Comparison of ENCODE assay signal across 8 cellular contexts in the genomic region with DNA sequence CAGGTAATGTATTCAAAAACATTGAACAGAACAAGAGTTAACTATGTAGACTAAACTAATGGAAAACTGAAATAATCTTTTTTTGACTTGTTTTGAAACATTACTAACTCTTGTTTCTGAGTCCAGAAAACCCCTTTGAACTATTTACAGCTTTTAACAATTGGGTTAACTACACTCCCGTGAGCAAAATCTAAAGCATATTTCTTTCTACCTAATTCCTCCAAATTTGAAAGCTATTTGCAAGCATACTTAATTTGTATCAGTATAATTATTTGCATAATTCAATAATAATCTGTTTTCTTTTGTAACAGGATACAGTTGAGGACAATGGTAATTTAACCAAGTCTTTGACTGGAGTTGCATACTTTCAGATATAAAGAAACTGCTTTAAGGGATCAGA.
"Had no signal": no experiment of that assay in that cellular context is flagged by ENCODE, and none has a peak within 500 bp of the region (broad histone marks: within the 10 kb centered on the region; RNA-seq: fewer than 3 reads in every experiment).

No MANE protein-coding gene starts in this region.

- H3K36me3 Mint-ChIP-seq: IgD-negative memory B cell had no signal

- H3K27ac Mint-ChIP-seq: IgD-negative memory B cell had no signal

- H3K4me3 Mint-ChIP-seq: IgD-negative memory B cell had no signal

- ATAC-seq: HepG2, K562 had no signal

- FAIRE-seq: HepG2, HTR-8/SVneo, K562 had no signal

- H3K9me3 Mint-ChIP-seq: IgD-negative memory B cell had no signal

- DNase-seq: IMR-90, KBM-7, KG1 had no signal

- H3K27me3 Mint-ChIP-seq: IgD-negative memory B cell had no signal

- H3K4me3 ChIP-seq: K562 had no signal

- H3K27ac ChIP-seq: HL-60 had no signal

- H3K4me1 Mint-ChIP-seq: IgD-negative memory B cell had no signal
